9 cellular contexts compared by ENCODE assay signal in the genomic region with DNA sequence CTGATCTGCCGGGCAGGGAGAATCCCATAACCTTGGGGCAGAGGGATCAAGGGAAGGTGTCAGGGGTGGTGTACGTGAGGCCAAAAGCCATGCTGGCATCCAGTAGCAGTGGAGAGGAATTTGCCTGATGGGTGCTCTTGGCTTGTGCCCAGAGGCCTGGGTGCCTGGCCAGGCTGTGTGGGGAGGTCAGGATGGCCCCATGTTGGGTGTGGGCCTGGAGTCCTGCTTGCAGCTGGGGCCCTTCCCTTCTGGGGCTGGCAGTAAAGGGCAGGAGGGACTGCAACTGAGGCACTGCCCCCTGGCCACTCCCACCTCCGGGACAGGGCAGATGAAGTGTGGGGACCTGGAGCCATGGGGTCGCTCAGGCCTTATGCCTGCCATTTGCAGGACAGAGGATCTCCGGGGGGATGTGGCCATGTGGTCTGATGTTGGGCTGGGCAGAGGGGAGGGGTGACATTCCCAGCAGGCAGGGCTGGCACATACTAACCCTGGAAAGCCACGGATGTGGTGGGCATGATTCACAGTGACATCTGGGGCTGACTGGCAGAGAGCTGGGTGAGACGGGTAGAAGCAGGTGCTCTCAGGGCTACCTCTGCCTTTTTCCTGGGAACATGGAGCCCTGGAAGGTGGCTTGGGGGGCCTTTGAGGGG. TPM values are rescaled to one million over a fixed set of nuclear protein-coding genes. Genes with fewer than 3 reads are reported as not detected.
A peak's percentile ranks its signal among the peaks of the same experiment; 100 is the strongest.
DNase-seq lines count a peak whose midpoint lies in the region; ATAC-seq and TF ChIP-seq lines count a peak whose summit lies in the region.
"Had no signal": no experiment of that assay in that cellular context is flagged by ENCODE, and none has a peak within 500 bp of the region (broad histone marks: within the 10 kb centered on the region; RNA-seq: fewer than 3 reads in every experiment).

No MANE protein-coding gene starts in this region.

- peaks cover 52% of the 10 kb centered on the region for H3K4me1 Mint-ChIP-seq in activated CD4-positive, alpha-beta T cell treated with anti-CD3 and anti-CD28 coated beads for 36 hours
- H3K4me1 Mint-ChIP-seq in stimulated activated effector memory CD8-positive, alpha-beta T cell treated with anti-CD3 and anti-CD28 coated beads, Interleukin-12 subunit alpha, Interleukin-12 subunit beta, amount 100 ng/mL, for 72 hours: peaks cover 72% of the 10 kb centered on the region

- H3K27ac ChIP-seq in HL-60 (replicated peaks): peak overlapping the region; percentile 81
- H3K27ac ChIP-seq in esophagus squamous epithelium: peak overlapping the region; percentile 66 to 95 (median 84)
- H3K27ac ChIP-seq in GM23248: no peak overlapping the region

- H3K36me3 ChIP-seq in esophagus squamous epithelium (no peaks in the 10 kb centered on the region), GM23248 (ENCODE audit: low read depth) (no peaks in the 10 kb centered on the region)

- H3F3A ChIP-seq in GM23248 (ENCODE audit: insufficient read depth): peaks cover 4% of the 10 kb centered on the region; the same call in 1 of the 2 replicates

- H4K20me1 ChIP-seq in GM23248 (ENCODE audit: insufficient read depth): no peaks in the 10 kb centered on the region

- no peak overlapping the region for H3K4me2 ChIP-seq in GM23248 (ENCODE audit: unreplicated experiment)

- H3K4me3 Mint-ChIP-seq in activated CD4-positive, alpha-beta T cell treated with anti-CD3 and anti-CD28 coated beads for 36 hours: peak overlapping the region; percentile 94
- peak overlapping the region; percentile 91 for H3K4me3 Mint-ChIP-seq in stimulated activated effector memory CD8-positive, alpha-beta T cell treated with anti-CD3 and anti-CD28 coated beads, Interleukin-12 subunit alpha, Interleukin-12 subunit beta, amount 100 ng/mL, for 72 hours

- H3K9me3 ChIP-seq in esophagus squamous epithelium: no peaks in the 10 kb centered on the region
- H3K9me3 ChIP-seq in GM23248 (ENCODE audit: low read depth): no peaks in the 10 kb centered on the region

- H3K79me2 ChIP-seq in GM23248 (ENCODE audit: insufficient read depth): no peaks in the 10 kb centered on the region

- H3K27me3 Mint-ChIP-seq in activated CD4-positive, alpha-beta T cell treated with anti-CD3 and anti-CD28 coated beads for 36 hours: no peaks in the 10 kb centered on the region

- in situ Hi-C loops in GM23248 (cut with MboI): loop anchor here (10.0 kb wide), 1 partner anchor 170 kb away; no protein-coding TSS in a partner anchor

- ATAC-seq in activated CD4-positive, alpha-beta T cell treated with anti-CD3 and anti-CD28 coated beads for 36 hours: no peak
- no peak for ATAC-seq in stimulated activated effector memory CD8-positive, alpha-beta T cell treated with anti-CD3 and anti-CD28 coated beads, Interleukin-12 subunit alpha, Interleukin-12 subunit beta, amount 100 ng/mL, for 72 hours
- no peak for ATAC-seq in HG02588 (IDR thresholded peaks at IDR 0.05; ENCODE audit: unreplicated experiment)

- no peak for TF ChIP-seq POLR2A in esophagus squamous epithelium (IDR thresholded peaks at IDR 0.05)

- 74% methylated on average over 6 of the region's 7 CpGs; no CpG with 5 or more reads in 1 of the 2 donors for WGBS in esophagus squamous epithelium, 2 donors
- 77 to 78% methylated on average over 7 of the region's 7 CpGs for WGBS in GM23248 (ENCODE audit: low coverage in 1 of 2, low lambda C conversion rate in 2 of 2, missing lambda C conversion rate in 2 of 2), 2 experiments

- H3K9me3 Mint-ChIP-seq in activated CD4-positive, alpha-beta T cell treated with anti-CD3 and anti-CD28 coated beads for 36 hours (ENCODE audit: low read depth): no peaks in the 10 kb centered on the region
- H3K9me3 Mint-ChIP-seq in stimulated activated effector memory CD8-positive, alpha-beta T cell treated with anti-CD3 and anti-CD28 coated beads, Interleukin-12 subunit alpha, Interleukin-12 subunit beta, amount 100 ng/mL, for 72 hours: no peaks in the 10 kb centered on the region

- peak overlapping the region; percentile 80 for H3K4me3 ChIP-seq in HL-60 (replicated peaks; ENCODE audit: insufficient read depth, low read length)
- H3K4me3 ChIP-seq in esophagus squamous epithelium: peak overlapping the region in 3 of 4 donors; percentile 2 to 70 (median 59)
- no peak overlapping the region for H3K4me3 ChIP-seq in GM23248

- H3K9ac ChIP-seq in GM23248: no peak overlapping the region

- H3K4me1 ChIP-seq in esophagus squamous epithelium: peaks cover 39 to 96% (median 43%) of the 10 kb centered on the region in 3 donors
- peaks cover 33% of the 10 kb centered on the region for H3K4me1 ChIP-seq in GM23248 (ENCODE audit: insufficient read depth)

- H3K27ac Mint-ChIP-seq in activated CD4-positive, alpha-beta T cell treated with anti-CD3 and anti-CD28 coated beads for 36 hours: peak overlapping the region; percentile 100
- peak overlapping the region; percentile 100 for H3K27ac Mint-ChIP-seq in stimulated activated effector memory CD8-positive, alpha-beta T cell treated with anti-CD3 and anti-CD28 coated beads, Interleukin-12 subunit alpha, Interleukin-12 subunit beta, amount 100 ng/mL, for 72 hours

- H3K9me2 ChIP-seq in GM23248 (ENCODE audit: insufficient read depth): no peaks in the 10 kb centered on the region

- CTCF ChIA-PET in activated CD4-positive, alpha-beta T cell treated with anti-CD3 and anti-CD28 coated beads for 36 hours (lab: Charles Lee): interaction anchor here (0.8 to 3.0 kb wide), 11 partner anchors 9 to 94 kb away, joined by 3 to 30 read pairs (median 6); a partner anchor contains a TSS

- TF ChIP-seq CTCF in HL-60 (IDR thresholded peaks at IDR 0.05; ENCODE audit: insufficient read depth, low read length) (no peak), esophagus squamous epithelium (IDR thresholded peaks at IDR 0.05) (no peak)

- H3K36me3 Mint-ChIP-seq in activated CD4-positive, alpha-beta T cell treated with anti-CD3 and anti-CD28 coated beads for 36 hours (ENCODE audit: low read depth): peaks cover 34% of the 10 kb centered on the region
- peaks cover 86% of the 10 kb centered on the region for H3K36me3 Mint-ChIP-seq in stimulated activated effector memory CD8-positive, alpha-beta T cell treated with anti-CD3 and anti-CD28 coated beads, Interleukin-12 subunit alpha, Interleukin-12 subunit beta, amount 100 ng/mL, for 72 hours

- no peak overlapping the region for H2AFZ ChIP-seq in GM23248

- intact Hi-C loops in activated CD4-positive, alpha-beta T cell treated with anti-CD3 and anti-CD28 coated beads for 36 hours (cut with DNase I, micrococcal nuclease): loop anchor here in 1 of 2 experiments (5.0 kb wide), 3 partner anchors 278 to 967 kb away; a partner anchor contains a TSS
- intact Hi-C loops in esophagus squamous epithelium (cut with DNase I): no loop called here

- no peaks in the 10 kb centered on the region for H3K27me3 ChIP-seq in HL-60 (ENCODE audit: insufficient read depth, poor library complexity, severe bottlenecking)
- peaks cover 0 to 36% (median 3%) of the 10 kb centered on the region in 4 donors for H3K27me3 ChIP-seq in esophagus squamous epithelium
- no peaks in the 10 kb centered on the region for H3K27me3 ChIP-seq in GM23248 (replicated peaks; ENCODE audit: insufficient read depth)

- peak; percentile 39 to 58 for DNase-seq in HL-60 (ENCODE audit: low read depth in 1 of 2, low spot score in 1 of 2)
- peak; percentile 76 for DNase-seq in activated CD4-positive, alpha-beta T cell treated with anti-CD3 and anti-CD28 coated beads for 36 hours
- DNase-seq in esophagus squamous epithelium (lab: John Stamatoyannopoulos, UW): no peak
- DNase-seq in stimulated activated effector memory CD8-positive, alpha-beta T cell treated with anti-CD3 and anti-CD28 coated beads, Interleukin-12 subunit alpha, Interleukin-12 subunit beta, amount 100 ng/mL, for 72 hours (ENCODE audit: low spot score in 2 of 2): peak; percentile 33 to 79
- no peak for DNase-seq in GM23248
- no peak for DNase-seq in DMS79 treated with DMSO at 0.1 percent for 48 hours (lab: John Stamatoyannopoulos, UW)
- no peak for DNase-seq in NCI-H1417 treated with DMSO at 0.1 percent for 48 hours (lab: John Stamatoyannopoulos, UW)

- POLR2A ChIA-PET in activated CD4-positive, alpha-beta T cell treated with anti-CD3 and anti-CD28 coated beads for 36 hours (lab: Charles Lee): interaction anchor here (0.5 to 7.9 kb wide), 9 partner anchors 9 to 253 kb away, joined by 3 to 86 read pairs (median 6); a partner anchor contains a TSS

RNA-seq across cellular contexts. Expression of a gene that starts 3.5 kb away (rescaled TPM):
- 100 to 1,000 TPM; 268 to 295 TPM for total RNA-seq in activated CD4-positive, alpha-beta T cell treated with anti-CD3 and anti-CD28 coated beads for 36 hours
- total RNA-seq in esophagus squamous epithelium: 10 to 100 TPM in 2 of 4 donors, 1 to 10 TPM in 2; 3.5 to 16.8 (median 6.9) TPM
- total RNA-seq in GM23248 (2014; rRNA removed; shearing (Covaris generic)): 4.2 and 10.5 TPM in 2 replicates
- 1.4 and 1.7 TPM in 2 replicates for polyA plus RNA-seq in GM23248 (2016; fragmentation: Nextera tagmentation; extraction: Ambion mirVana)

RNA-seq across cellular contexts. Expression of a gene that starts 36.7 kb away (rescaled TPM):
- under 1 TPM; 0.21 to 0.25 TPM for total RNA-seq in activated CD4-positive, alpha-beta T cell treated with anti-CD3 and anti-CD28 coated beads for 36 hours
- total RNA-seq in esophagus squamous epithelium: not detected
- total RNA-seq in GM23248 (2014; rRNA removed; shearing (Covaris generic)): not detected in 2 replicates
- polyA plus RNA-seq in GM23248 (2016; fragmentation: Nextera tagmentation; extraction: Ambion mirVana): not detected in 2 replicates
- total RNA-seq: kidney epithelial cell had no signal

Comparison
In these comparisons a context has a peak if more than half of its experiments do, and no peak if none do; other contexts are left out.
1. DNase-seq: peak in HL-60 (2 of 2), activated CD4-positive, alpha-beta T cell treated with anti-CD3 and anti-CD28 coated beads for 36 hours (single experiment) and stimulated activated effector memory CD8-positive, alpha-beta T cell treated with anti-CD3 and anti-CD28 coated beads, Interleukin-12 subunit alpha, Interleukin-12 subunit beta, amount 100 ng/mL, for 72 hours (2 of 2); none in esophagus squamous epithelium (single experiment), GM23248 (single experiment), DMS79 treated with DMSO at 0.1 percent for 48 hours (single experiment) and NCI-H1417 treated with DMSO at 0.1 percent for 48 hours (single experiment).
2. RNA of a gene that starts 3.5 kb away (total RNA-seq): 268 to 295 TPM in activated CD4-positive, alpha-beta T cell treated with anti-CD3 and anti-CD28 coated beads for 36 hours; 3.5 to 16.8 TPM in esophagus squamous epithelium and 4.2 to 10.5 TPM in GM23248; every median in the first group is over 10 times any median in the second.